21 cellular contexts compared by ENCODE assay signal in the genomic region with DNA sequence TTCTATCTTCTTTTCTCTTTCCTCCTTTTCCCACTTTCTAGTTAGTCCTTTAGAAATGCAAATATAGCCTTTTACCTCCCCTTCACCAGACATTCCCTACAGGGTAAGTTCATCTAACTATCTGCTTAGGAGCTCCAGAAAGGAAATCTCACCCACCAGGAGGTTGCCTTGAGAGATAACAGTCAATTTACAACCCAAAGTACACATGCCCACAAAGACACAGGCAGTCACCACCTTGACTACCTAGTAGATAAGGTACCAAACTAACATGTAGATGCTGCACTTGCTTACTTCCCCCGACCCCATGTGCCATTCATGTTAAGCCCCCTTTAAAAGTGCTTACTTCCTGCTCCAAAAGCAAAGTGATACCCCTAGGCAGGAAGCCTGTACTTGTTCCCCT. TPM values are rescaled to one million over a fixed set of nuclear protein-coding genes. Genes with fewer than 3 reads are reported as not detected.
A peak's percentile ranks its signal among the peaks of the same experiment; 100 is the strongest.
DNase-seq lines count a peak whose midpoint lies in the region; ATAC-seq and TF ChIP-seq lines count a peak whose summit lies in the region.
"Had no signal": no experiment of that assay in that cellular context is flagged by ENCODE, and none has a peak within 500 bp of the region (broad histone marks: within the 10 kb centered on the region; RNA-seq: fewer than 3 reads in every experiment).

No MANE protein-coding gene starts in this region.

- H3K36me3 Mint-ChIP-seq in activated T-cell treated with anti-CD3 and anti-CD28 coated beads, Interleukin-2, amount 50 U/mL, for 72 hours (ENCODE audit: insufficient read depth in 2 of 2) = no peaks in the 10 kb centered on the region
- H3K36me3 Mint-ChIP-seq in activated T-cell treated with anti-CD3 and anti-CD28 coated beads, Interleukin-2, amount 50 U/mL, for 4 hours (ENCODE audit: insufficient read depth) = no peaks in the 10 kb centered on the region
- H3K36me3 Mint-ChIP-seq in endodermal cell (ENCODE audit: low read depth) = peaks cover 2% of the 10 kb centered on the region
- H3K36me3 Mint-ChIP-seq: CD8-positive, alpha-beta T cell; IgD-negative memory B cell had no signal

- H3K9me3 Mint-ChIP-seq in activated T-cell treated with anti-CD3 and anti-CD28 coated beads, Interleukin-2, amount 50 U/mL, for 72 hours = no peaks in the 10 kb centered on the region
- no peaks in the 10 kb centered on the region for H3K9me3 Mint-ChIP-seq in activated T-cell treated with anti-CD3 and anti-CD28 coated beads, Interleukin-2, amount 50 U/mL, for 4 hours
- peaks cover 10% of the 10 kb centered on the region for H3K9me3 Mint-ChIP-seq in endodermal cell
- H3K9me3 Mint-ChIP-seq: CD8-positive, alpha-beta T cell; HFFc6; IgD-negative memory B cell had no signal

- H3K27ac Mint-ChIP-seq in activated T-cell treated with anti-CD3 and anti-CD28 coated beads, Interleukin-2, amount 50 U/mL, for 72 hours = peak overlapping the region; percentile 6
- H3K27ac Mint-ChIP-seq in endodermal cell = peak overlapping the region; percentile 83
- H3K27ac Mint-ChIP-seq: CD8-positive, alpha-beta T cell; HFFc6; IgD-negative memory B cell had no signal

- peaks cover 13% of the 10 kb centered on the region for H3F3A ChIP-seq in MM.1S (ENCODE audit: insufficient read depth, low read length)

- no peaks in the 10 kb centered on the region for H3K36me3 ChIP-seq in MM.1S (replicated peaks; ENCODE audit: insufficient read depth, low read length)
- no peaks in the 10 kb centered on the region for H3K36me3 ChIP-seq in endodermal cell (ENCODE audit: control insufficient read depth, insufficient read depth, low read length)
- H3K36me3 ChIP-seq: BLaER1 had no signal

- H3K27me3 ChIP-seq in MM.1S (replicated peaks; ENCODE audit: insufficient read depth, low read length) = no peaks in the 10 kb centered on the region
- H3K27me3 ChIP-seq in endodermal cell (ENCODE audit: control insufficient read depth, insufficient read depth, low read length, poor library complexity, severe bottlenecking) = no peaks in the 10 kb centered on the region
- no peaks in the 10 kb centered on the region for H3K27me3 ChIP-seq in dorsolateral prefrontal cortex
- H3K27me3 ChIP-seq: BLaER1 had no signal

- peak overlapping the region; percentile 50; the same call in 1 of the 2 replicates for H3K27ac ChIP-seq in MM.1S (ENCODE audit: low read length)
- H3K27ac ChIP-seq in endodermal cell (ENCODE audit: low read depth, low read length) = no peak overlapping the region
- no peak overlapping the region for H3K27ac ChIP-seq in dorsolateral prefrontal cortex
- H3K27ac ChIP-seq: 22Rv1, A549, BLaER1, GM23248 had no signal

- no peaks in the 10 kb centered on the region for H3K79me2 ChIP-seq in MM.1S (ENCODE audit: low read length)

- H3K4me1 Mint-ChIP-seq in activated T-cell treated with anti-CD3 and anti-CD28 coated beads, Interleukin-2, amount 50 U/mL, for 72 hours (ENCODE audit: low read depth) = no peaks in the 10 kb centered on the region
- H3K4me1 Mint-ChIP-seq in activated T-cell treated with anti-CD3 and anti-CD28 coated beads, Interleukin-2, amount 50 U/mL, for 4 hours (ENCODE audit: low read depth) = no peaks in the 10 kb centered on the region
- H3K4me1 Mint-ChIP-seq in endodermal cell = peaks cover 33% of the 10 kb centered on the region
- H3K4me1 Mint-ChIP-seq: IgD-negative memory B cell had no signal

- no peaks in the 10 kb centered on the region for H3K9me3 ChIP-seq in MM.1S (replicated peaks; ENCODE audit: insufficient read depth, low read length)
- peaks cover 22% of the 10 kb centered on the region for H3K9me3 ChIP-seq in endodermal cell (ENCODE audit: control insufficient read depth, low read length)
- H3K9me3 ChIP-seq: A549, BLaER1 had no signal

- H3K27me3 Mint-ChIP-seq in activated T-cell treated with anti-CD3 and anti-CD28 coated beads, Interleukin-2, amount 50 U/mL, for 72 hours (ENCODE audit: low read depth) = peaks cover under 1% of the 10 kb centered on the region
- H3K27me3 Mint-ChIP-seq in activated T-cell treated with anti-CD3 and anti-CD28 coated beads, Interleukin-2, amount 50 U/mL, for 4 hours (ENCODE audit: low read depth) = peaks cover under 1% of the 10 kb centered on the region
- no peaks in the 10 kb centered on the region for H3K27me3 Mint-ChIP-seq in endodermal cell (ENCODE audit: insufficient read depth)

- H3K9ac ChIP-seq in MM.1S (ENCODE audit: low read length) = peak overlapping the region; percentile 7; the same call in 1 of the 2 replicates
- H3K9ac ChIP-seq in endodermal cell (ENCODE audit: extremely low read depth, low read length, poor library complexity, severe bottlenecking) = no peak overlapping the region
- H3K9ac ChIP-seq: BLaER1, GM23248 had no signal

- intact Hi-C loops in dorsolateral prefrontal cortex (cut with DNase I) = no loop called here

- TF ChIP-seq CTCF in MM.1S (IDR thresholded peaks at IDR 0.05; ENCODE audit: low read length) (no peak), endodermal cell (conservative IDR thresholded peaks at IDR 0.05) (no peak), dorsolateral prefrontal cortex (IDR thresholded peaks at IDR 0.05 in 54 of 56, conservative IDR thresholded peaks at IDR 0.05 in 2 of 56; ENCODE audit: low read depth in 1 of 56, partially characterized antibody in 56 of 56) (no peak)

- no peak for DNase-seq in activated T-cell treated with anti-CD3 and anti-CD28 coated beads, Interleukin-2, amount 50 U/mL, for 72 hours
- DNase-seq in activated T-cell treated with anti-CD3 and anti-CD28 coated beads, Interleukin-2, amount 50 U/mL, for 4 hours = no peak
- DNase-seq in MM.1S = no peak
- peak; percentile 76 for DNase-seq in endodermal cell
- no peak for DNase-seq in RPMI8226
- DNase-seq in C1 segment of cervical spinal cord (lab: John Stamatoyannopoulos, UW) = no peak
- DNase-seq in dorsolateral prefrontal cortex = no peak
- DNase-seq: AML-193; Calu3; CD8-positive, alpha-beta T cell; DMS79 treated with DMSO at 0.1 percent for 48 hours; GM23248; HFFc6 had no signal

- H3K4me2 ChIP-seq in MM.1S (ENCODE audit: low read depth, low read length) = peak overlapping the region; percentile 62
- H3K4me2 ChIP-seq: A549, BLaER1 had no signal

- H4K20me1 ChIP-seq in MM.1S (ENCODE audit: insufficient read depth, low read length) = no peaks in the 10 kb centered on the region
- H4K20me1 ChIP-seq: BLaER1 had no signal

- 0 out of 2 replicates have a peak overlapping the region, but pooled peaks have one; percentile 7 for H3K4me3 ChIP-seq in MM.1S (ENCODE audit: low read length)
- peak overlapping the region; percentile 24 for H3K4me3 ChIP-seq in endodermal cell (ENCODE audit: low read length)
- H3K4me3 ChIP-seq in dorsolateral prefrontal cortex = no peak overlapping the region
- H3K4me3 ChIP-seq: A549, BLaER1, GM12878, GM23248 had no signal

- WGBS in endodermal cell (ENCODE audit: insufficient coverage in 1 of 2, insufficient read length in 1 of 2), 2 experiments = 16 to 57% methylated on average over 1 of the region's 1 CpG

- H3K4me3 Mint-ChIP-seq in activated T-cell treated with anti-CD3 and anti-CD28 coated beads, Interleukin-2, amount 50 U/mL, for 72 hours = no peak overlapping the region
- no peak overlapping the region for H3K4me3 Mint-ChIP-seq in activated T-cell treated with anti-CD3 and anti-CD28 coated beads, Interleukin-2, amount 50 U/mL, for 4 hours
- H3K4me3 Mint-ChIP-seq in endodermal cell = peak overlapping the region; percentile 1
- H3K4me3 Mint-ChIP-seq: CD8-positive, alpha-beta T cell; HFFc6; IgD-negative memory B cell had no signal

- H3K4me1 ChIP-seq in MM.1S (ENCODE audit: low read length) = peaks cover 19% of the 10 kb centered on the region
- H3K4me1 ChIP-seq in endodermal cell (ENCODE audit: control insufficient read depth, insufficient read depth, low read length) = peaks cover 10% of the 10 kb centered on the region
- H3K4me1 ChIP-seq: A549, BLaER1 had no signal

- H3K9me2 ChIP-seq in MM.1S (replicated peaks; ENCODE audit: insufficient read depth, low read length) = no peaks in the 10 kb centered on the region

- no peak for ATAC-seq in activated T-cell treated with anti-CD3 and anti-CD28 coated beads, Interleukin-2, amount 50 U/mL, for 72 hours (replicated peaks in 1 of 2)
- ATAC-seq in activated T-cell treated with anti-CD3 and anti-CD28 coated beads, Interleukin-2, amount 50 U/mL, for 4 hours = no peak
- ATAC-seq in HG03439 (IDR thresholded peaks at IDR 0.05; ENCODE audit: unreplicated experiment) = no peak
- ATAC-seq: A549; CD8-positive, alpha-beta T cell; GM12878; HCT116; HepG2 had no signal

- H2AFZ ChIP-seq in MM.1S (ENCODE audit: low read length) = peak overlapping the region; percentile 87
- H2AFZ ChIP-seq: GM23248 had no signal

RNA-seq across cellular contexts. Expression of a gene that starts 12.8 kb away (rescaled TPM):
- 10 to 100 TPM; 49.4 to 55.1 TPM for total RNA-seq in activated T-cell treated with anti-CD3 and anti-CD28 coated beads, Interleukin-2, amount 50 U/mL, for 72 hours
- 10 to 100 TPM; 28.1 to 34.6 (median 29.8) TPM for total RNA-seq in activated T-cell treated with anti-CD3 and anti-CD28 coated beads, Interleukin-2, amount 50 U/mL, for 4 hours
- 10 to 100 TPM; 48.2 to 80.2 TPM for total RNA-seq in endodermal cell
- 28.1 TPM for polyA plus RNA-seq in endodermal cell (2013, experiment 1 of 2)
- 28.2 TPM for polyA plus RNA-seq in endodermal cell (2013, experiment 2 of 2)
- total RNA-seq in dorsolateral prefrontal cortex = 10 to 100 TPM in 116 of 120 experiments, 1 to 10 TPM in 4; 9.1 to 47.0 (median 19.1) TPM

Comparison
In these comparisons a context has a peak if more than half of its experiments do, and no peak if none do; other contexts are left out.
1. H3K4me3 ChIP-seq: peak in MM.1S (single experiment) and endodermal cell (single experiment); none in dorsolateral prefrontal cortex (0 of 59).